ENCODE assay signal across 12 cellular contexts in the genomic region with DNA sequence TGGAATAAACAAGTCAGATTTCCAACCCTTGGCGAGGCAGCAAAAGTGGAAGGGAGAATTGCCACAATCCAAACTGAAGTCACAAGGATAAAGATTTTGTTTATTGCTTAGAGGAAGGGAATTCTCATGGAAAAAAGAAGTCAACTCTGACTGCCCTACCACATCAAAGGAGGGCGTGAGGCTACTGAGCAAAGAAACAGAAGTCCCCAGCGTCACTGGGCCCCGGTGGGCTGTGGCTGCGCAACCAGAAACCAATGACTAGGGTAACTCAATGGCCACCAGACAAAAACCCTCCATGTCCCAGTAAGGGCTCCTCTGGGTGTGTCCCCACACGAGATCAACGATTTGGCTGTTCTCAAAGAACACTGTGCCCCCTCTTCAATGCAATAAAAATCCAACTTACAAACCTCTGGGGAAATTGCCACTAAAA.
DNase-seq lines count a peak whose midpoint lies in the region; ATAC-seq and TF ChIP-seq lines count a peak whose summit lies in the region.
"Had no signal": no experiment of that assay in that cellular context is flagged by ENCODE, and none has a peak within 500 bp of the region (broad histone marks: within the 10 kb centered on the region; RNA-seq: fewer than 3 reads in every experiment).

No MANE protein-coding gene starts in this region.

- no peak overlapping the region for H2BK15ac ChIP-seq in neuronal stem cell (ENCODE audit: low read length)

- H3K9ac ChIP-seq in neuronal stem cell (ENCODE audit: low read depth, low read length, poor library complexity), result no peak overlapping the region

- H3K27ac Mint-ChIP-seq in glutamatergic neuron (ENCODE audit: unreplicated experiment), result peak overlapping the region; percentile 72
- H3K27ac Mint-ChIP-seq: B cell had no signal

- no peaks in the 10 kb centered on the region for H3K36me3 Mint-ChIP-seq in glutamatergic neuron (ENCODE audit: unreplicated experiment)

- peaks cover 10 to 17% of the 10 kb centered on the region in 2 donors for H3K4me1 ChIP-seq in neuronal stem cell (ENCODE audit: control insufficient read depth in 2 of 2, insufficient read depth in 1 of 2, low read depth in 1 of 2, low read length in 2 of 2)

- peak overlapping the region; percentile 33 for H3K18ac ChIP-seq in neuronal stem cell (ENCODE audit: low read length)

- no peak overlapping the region for H2BK120ac ChIP-seq in neuronal stem cell (ENCODE audit: low read depth, low read length)

- no peak overlapping the region for H3K4ac ChIP-seq in neuronal stem cell (ENCODE audit: low read length)

- intact Hi-C loops in Right ventricle myocardium inferior (cut with DNase I) (no loop called here), cardiac septum (cut with DNase I) (no loop called here)

- no peak overlapping the region for H4K91ac ChIP-seq in neuronal stem cell (ENCODE audit: low read depth, low read length, poor library complexity)

- no peak overlapping the region for H3K14ac ChIP-seq in neuronal stem cell (ENCODE audit: low read length)

- H3K9me3 Mint-ChIP-seq in glutamatergic neuron (ENCODE audit: unreplicated experiment), result peaks cover 9% of the 10 kb centered on the region

- H3K4me1 Mint-ChIP-seq in glutamatergic neuron (ENCODE audit: low read depth, unreplicated experiment), result peaks cover 57% of the 10 kb centered on the region

- TF ChIP-seq CTCF in glutamatergic neuron (IDR thresholded peaks at IDR 0.05; ENCODE audit: partially characterized antibody, unreplicated experiment), result no peak

- peak overlapping the region; percentile 63 for H3K4me3 Mint-ChIP-seq in glutamatergic neuron (ENCODE audit: unreplicated experiment)
- H3K4me3 Mint-ChIP-seq: B cell had no signal

- no peak overlapping the region for H2BK12ac ChIP-seq in neuronal stem cell (ENCODE audit: low read length)

- no peak overlapping the region for H2AK5ac ChIP-seq in neuronal stem cell (ENCODE audit: low read depth, low read length)

- DNase-seq in Right ventricle myocardium inferior (ENCODE audit: missing footprints) (peak; percentile 67), cardiac septum (ENCODE audit: low spot score) (no peak), glutamatergic neuron (no peak), neuronal stem cell (ENCODE audit: low spot score) (no peak), midbrain (lab: John Stamatoyannopoulos, UW) (no peak)
- DNase-seq in activated CD4-positive, alpha-beta T cell treated with anti-CD3 and anti-CD28 coated beads, Interleukin-2, amount 50 U/mL, for 48 hours, result no peak
- DNase-seq: effector memory CD4-positive, alpha-beta T cell; NK-92 treated with Interleukin-12 subunit alpha and Interleukin-12 subunit beta, amount 100 ng/mL, for 24 hours; stimulated activated CD4-positive, alpha-beta T cell treated with anti-CD3 and anti-CD28 coated beads, Interleukin-2, amount 100 ng/mL, for 24 hours had no signal

- H4K8ac ChIP-seq in neuronal stem cell (ENCODE audit: low read depth, low read length), result no peak overlapping the region

- no peak overlapping the region for H2AFZ ChIP-seq in neuronal stem cell (ENCODE audit: low read length)

- H3K4me2 ChIP-seq in neuronal stem cell (ENCODE audit: insufficient read depth, low read length, poor library complexity, severe bottlenecking), result no peak overlapping the region

- peaks cover 9 to 28% of the 10 kb centered on the region in 2 donors for H3K36me3 ChIP-seq in neuronal stem cell (replicated peaks in 1 of 2; ENCODE audit: control insufficient read depth in 2 of 2, insufficient read depth in 2 of 2, low read length in 2 of 2)

- ATAC-seq in Right ventricle myocardium inferior (peak; percentile 71), HG02870 (IDR thresholded peaks at IDR 0.05; ENCODE audit: unreplicated experiment) (no peak), HG03280 (IDR thresholded peaks at IDR 0.05; ENCODE audit: unreplicated experiment) (no peak)

- H3K9me3 ChIP-seq in neuronal stem cell (replicated peaks in 1 of 2; ENCODE audit: control insufficient read depth in 2 of 2, insufficient read depth in 1 of 2, low read depth in 1 of 2, low read length in 2 of 2), result peaks cover 4 to 10% of the 10 kb centered on the region in 2 donors

- H3K27me3 Mint-ChIP-seq in glutamatergic neuron (ENCODE audit: unreplicated experiment), result peaks cover 11% of the 10 kb centered on the region
- H3K27me3 Mint-ChIP-seq: B cell had no signal

- no peak overlapping the region for H2BK5ac ChIP-seq in neuronal stem cell (ENCODE audit: low read length)

- peaks cover 5% of the 10 kb centered on the region for H3K79me1 ChIP-seq in neuronal stem cell (ENCODE audit: low read depth, low read length)

- H3K27me3 ChIP-seq in neuronal stem cell (ENCODE audit: control insufficient read depth in 3 of 3, insufficient read depth in 3 of 3, low read depth in 1 of 3, low read length in 3 of 3), result no peaks in the 10 kb centered on the region

- no peak overlapping the region for H3K23ac ChIP-seq in neuronal stem cell (ENCODE audit: low read depth, low read length, poor library complexity)

- no peak overlapping the region for H3K27ac ChIP-seq in neuronal stem cell (replicated peaks; ENCODE audit: low read length)

- H3K4me3 ChIP-seq in neuronal stem cell (ENCODE audit: low read length in 2 of 2), result no peak overlapping the region

- WGBS in neuronal stem cell (ENCODE audit: extremely low coverage in 2 of 2, insufficient read length in 2 of 2, insufficient replicate concordance in 1 of 2), 2 donors, result no CpG with 5 or more reads among the region's 7 CpGs
